Comparison of ENCODE assay signal across 19 cellular contexts in genomic region chr1:98546319-98546718, GRCh38.
"Had no signal": no experiment of that assay in that cellular context is flagged by ENCODE, and none has a peak within 500 bp of the region (broad histone marks: within the 10 kb centered on the region; RNA-seq: fewer than 3 reads in every experiment).

No MANE protein-coding gene starts in this region.

- H3K4me1 Mint-ChIP-seq: activated CD4-positive, alpha-beta T cell treated with anti-CD3 and anti-CD28 coated beads, Interleukin-2, amount 10 ng/mL, durations not matched to agents 7 days and 5 days; activated naive CD4-positive, alpha-beta T cell treated with anti-CD3 and anti-CD28 coated beads, Interleukin-2, amount 50 U/mL, for 24 hours; naive thymus-derived CD8-positive, alpha-beta T cell; T-cell had no signal

- H3K27me3 ChIP-seq: ascending aorta, esophagus squamous epithelium, neural progenitor cell, tibial artery had no signal

- DNase-seq: activated CD4-positive, alpha-beta T cell treated with anti-CD3 and anti-CD28 coated beads, Interleukin-2, amount 10 ng/mL, durations not matched to agents 7 days and 5 days; activated CD4-positive, CD25-positive, alpha-beta regulatory T cell treated with anti-CD3 and anti-CD28 coated beads, Interleukin-2, amount 50 U/mL, for 72 hours; activated gamma-delta T cell treated with Interleukin-2 at 50 U/mL for 16 hours; activated T-cell treated with anti-CD3 and anti-CD28 coated beads, Interleukin-2, amount 50 U/mL, for 1 hour; cerebellar nuclear complex; esophagus squamous epithelium; lower lobe of right lung; naive thymus-derived CD8-positive, alpha-beta T cell; posterior cingulate gyrus; stimulated activated CD4-positive, alpha-beta T cell treated with anti-CD3 and anti-CD28 coated beads, Interleukin-4, amount 100 ng/mL, for 24 hours; stimulated activated naive CD8-positive, alpha-beta T cell treated with anti-CD3 and anti-CD28 coated beads, Interleukin-15, Interleukin-2, amounts not matched to agents 100 U/mL and 50 U/mL, for 24 hours; T-cell; tibial artery; WERI-Rb-1 had no signal

- H3K4me1 ChIP-seq: ascending aorta, esophagus squamous epithelium, lower lobe of right lung, neural progenitor cell, tibial artery had no signal

- H3K36me3 ChIP-seq: ascending aorta, esophagus squamous epithelium, lower lobe of right lung, neural progenitor cell, tibial artery, WERI-Rb-1 had no signal

- H2AFZ ChIP-seq: neural progenitor cell had no signal

- H3K4me2 ChIP-seq: neural progenitor cell had no signal

- H3K9me3 Mint-ChIP-seq: activated CD4-positive, alpha-beta T cell treated with anti-CD3 and anti-CD28 coated beads, Interleukin-2, amount 10 ng/mL, durations not matched to agents 7 days and 5 days; activated naive CD4-positive, alpha-beta T cell treated with anti-CD3 and anti-CD28 coated beads, Interleukin-2, amount 50 U/mL, for 24 hours; neural progenitor cell had no signal

- H3K4me3 Mint-ChIP-seq: activated CD4-positive, alpha-beta T cell treated with anti-CD3 and anti-CD28 coated beads, Interleukin-2, amount 10 ng/mL, durations not matched to agents 7 days and 5 days; activated naive CD4-positive, alpha-beta T cell treated with anti-CD3 and anti-CD28 coated beads, Interleukin-2, amount 50 U/mL, for 24 hours; naive thymus-derived CD8-positive, alpha-beta T cell; neural progenitor cell; T-cell; T-helper 2 cell treated with Interferon-gamma antibody and Interleukin-4, amounts not matched to agents 5 μg/mL and 100 μg/mL, for 36 hours had no signal

- H3K27ac Mint-ChIP-seq: activated CD4-positive, alpha-beta T cell treated with anti-CD3 and anti-CD28 coated beads, Interleukin-2, amount 10 ng/mL, durations not matched to agents 7 days and 5 days; activated naive CD4-positive, alpha-beta T cell treated with anti-CD3 and anti-CD28 coated beads, Interleukin-2, amount 50 U/mL, for 24 hours; naive thymus-derived CD8-positive, alpha-beta T cell; neural progenitor cell; T-cell; T-helper 2 cell treated with Interferon-gamma antibody and Interleukin-4, amounts not matched to agents 5 μg/mL and 100 μg/mL, for 36 hours had no signal

- H3K27ac ChIP-seq: ascending aorta, coronary artery, esophagus squamous epithelium, lower lobe of right lung, neural progenitor cell, tibial artery, WERI-Rb-1 had no signal

- H3K27me3 Mint-ChIP-seq: activated CD4-positive, alpha-beta T cell treated with anti-CD3 and anti-CD28 coated beads, Interleukin-2, amount 10 ng/mL, durations not matched to agents 7 days and 5 days; activated naive CD4-positive, alpha-beta T cell treated with anti-CD3 and anti-CD28 coated beads, Interleukin-2, amount 50 U/mL, for 24 hours; naive thymus-derived CD8-positive, alpha-beta T cell had no signal

- H3K4me3 ChIP-seq: ascending aorta, coronary artery, esophagus squamous epithelium, lower lobe of right lung, neural progenitor cell, tibial artery had no signal

- H3K9ac ChIP-seq: neural progenitor cell had no signal

- H3K9me3 ChIP-seq: ascending aorta, esophagus squamous epithelium, lower lobe of right lung, tibial artery had no signal

- H3K36me3 Mint-ChIP-seq: activated naive CD4-positive, alpha-beta T cell treated with anti-CD3 and anti-CD28 coated beads, Interleukin-2, amount 50 U/mL, for 24 hours; neural progenitor cell; T-cell had no signal
